ENCODE assay signal across 15 cellular contexts in the genomic region with DNA sequence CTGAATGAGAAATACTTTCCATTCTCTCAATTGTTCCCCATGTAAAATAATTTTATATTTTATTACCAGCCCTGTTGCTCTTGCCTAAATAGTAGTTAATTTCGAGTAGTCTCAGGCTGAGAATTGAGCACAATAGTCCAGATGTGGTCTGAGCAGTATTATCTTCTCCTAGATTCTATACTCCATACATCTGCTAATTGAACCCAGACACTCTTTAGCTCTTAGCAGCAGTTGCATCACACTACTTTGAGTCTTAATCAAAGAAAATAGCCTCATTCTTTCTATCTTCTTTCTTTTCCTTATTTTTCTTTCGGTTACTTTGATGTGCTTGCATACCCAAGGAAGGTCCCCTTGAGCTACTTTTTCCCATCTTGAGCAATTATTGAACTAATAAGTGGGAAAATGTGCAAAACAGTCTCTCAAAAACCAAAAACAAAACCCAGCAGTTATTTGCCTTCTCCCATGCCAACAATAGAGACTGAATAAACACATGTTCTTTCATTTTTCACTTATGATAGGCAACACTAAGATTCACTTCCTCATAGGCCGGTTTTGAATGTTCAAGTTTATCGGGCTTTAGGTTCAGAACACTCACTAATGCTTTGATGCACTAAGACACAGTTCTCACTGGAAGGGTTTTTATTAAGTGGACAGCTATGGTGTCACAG.
DNase-seq lines count a peak whose midpoint lies in the region; ATAC-seq and TF ChIP-seq lines count a peak whose summit lies in the region.
"Had no signal": no experiment of that assay in that cellular context is flagged by ENCODE, and none has a peak within 500 bp of the region (broad histone marks: within the 10 kb centered on the region; RNA-seq: fewer than 3 reads in every experiment).

No MANE protein-coding gene starts in this region.

- H3K4me3 ChIP-seq in GM12864 (ENCODE audit: low read depth, low read length) (no peak overlapping the region), mesendoderm (ENCODE audit: low read length) (no peak overlapping the region)
- H3K4me3 ChIP-seq: transverse colon had no signal

- no peak overlapping the region for H2BK120ac ChIP-seq in mesendoderm (ENCODE audit: low read depth, low read length)

- in situ Hi-C loops in G401 (cut with HindIII; ENCODE audit: low sequenced_read_pairs), result no loop called here

- H3K4ac ChIP-seq in mesendoderm (ENCODE audit: low read depth, low read length), result no peak overlapping the region

- H3K27ac ChIP-seq in mesendoderm (ENCODE audit: low read depth, low read length), result no peak overlapping the region
- H3K27ac ChIP-seq: transverse colon had no signal

- TF ChIP-seq CTCF in GM12864 (IDR thresholded peaks at IDR 0.05; ENCODE audit: low read depth, low read length, missing control alignments), result no peak

- H3K23ac ChIP-seq in mesendoderm (ENCODE audit: low read length), result no peak overlapping the region

- H3K9ac ChIP-seq in mesendoderm (ENCODE audit: low read length), result no peak overlapping the region

- DNase-seq in GM12864 (ENCODE audit: low read depth), result peak; percentile 64
- no peak for DNase-seq in G401 (ENCODE audit: low spot score)
- DNase-seq in HT-29 (ENCODE audit: low spot score), result no peak
- no peak for DNase-seq in amniotic stem cell (lab: John Stamatoyannopoulos, UW)
- DNase-seq in mesendoderm, result no peak
- DNase-seq: activated CD8-positive, alpha-beta T cell treated with anti-CD3 and anti-CD28 coated beads, Interleukin-2, amount 10 ng/mL, durations not matched to agents 7 days and 5 days; effector memory CD4-positive, alpha-beta T cell; Karpas-422; midbrain; retina; T-cell; transverse colon had no signal

- H4K5ac ChIP-seq in mesendoderm (ENCODE audit: low read length), result no peak overlapping the region

- no peaks in the 10 kb centered on the region for H3K4me1 ChIP-seq in mesendoderm (ENCODE audit: control insufficient read depth, low read depth, low read length)
- H3K4me1 ChIP-seq: transverse colon had no signal

- H3K56ac ChIP-seq in mesendoderm (ENCODE audit: low read length), result no peak overlapping the region

- no peaks in the 10 kb centered on the region for H3K79me2 ChIP-seq in mesendoderm (ENCODE audit: control insufficient read depth, insufficient read depth, low read length)

- no peak overlapping the region for H2AK5ac ChIP-seq in mesendoderm (ENCODE audit: low read length)

- H3K27me3 ChIP-seq in mesendoderm (ENCODE audit: insufficient read depth, low read length, poor library complexity), result no peaks in the 10 kb centered on the region
- H3K27me3 ChIP-seq: transverse colon had no signal

- H2BK5ac ChIP-seq in mesendoderm (ENCODE audit: low read length), result no peak overlapping the region

- H3K79me1 ChIP-seq in mesendoderm (ENCODE audit: low read length), result no peaks in the 10 kb centered on the region

- ATAC-seq in GM19328 (IDR thresholded peaks at IDR 0.05; ENCODE audit: unreplicated experiment), result peak; percentile 88
- peak; percentile 94 for ATAC-seq in HG02642 (IDR thresholded peaks at IDR 0.05; ENCODE audit: poor library complexity, unreplicated experiment)
- ATAC-seq in HG03378 (IDR thresholded peaks at IDR 0.05; ENCODE audit: unreplicated experiment), result peak; percentile 96
- ATAC-seq: activated CD8-positive, alpha-beta T cell treated with anti-CD3 and anti-CD28 coated beads, Interleukin-2, amount 10 ng/mL, durations not matched to agents 7 days and 5 days; T-cell had no signal

- no peak overlapping the region for H2BK15ac ChIP-seq in mesendoderm (replicated peaks; ENCODE audit: low read depth)

- H4K8ac ChIP-seq in mesendoderm (ENCODE audit: low read depth, low read length), result no peak overlapping the region

- WGBS in mesendoderm (ENCODE audit: extremely low coverage, insufficient coverage, low lambda C conversion rate), result no CpG with 5 or more reads among the region's 4 CpGs

- no peak overlapping the region for H3K4me2 ChIP-seq in mesendoderm (ENCODE audit: low read length)

- H3K36me3 ChIP-seq in mesendoderm (ENCODE audit: control insufficient read depth, insufficient read depth, low read length), result no peaks in the 10 kb centered on the region
- H3K36me3 ChIP-seq: transverse colon had no signal

- H3K18ac ChIP-seq in mesendoderm (ENCODE audit: low read length), result no peak overlapping the region
